Comparison of ENCODE assay signal across 10 cellular contexts in the genomic region with DNA sequence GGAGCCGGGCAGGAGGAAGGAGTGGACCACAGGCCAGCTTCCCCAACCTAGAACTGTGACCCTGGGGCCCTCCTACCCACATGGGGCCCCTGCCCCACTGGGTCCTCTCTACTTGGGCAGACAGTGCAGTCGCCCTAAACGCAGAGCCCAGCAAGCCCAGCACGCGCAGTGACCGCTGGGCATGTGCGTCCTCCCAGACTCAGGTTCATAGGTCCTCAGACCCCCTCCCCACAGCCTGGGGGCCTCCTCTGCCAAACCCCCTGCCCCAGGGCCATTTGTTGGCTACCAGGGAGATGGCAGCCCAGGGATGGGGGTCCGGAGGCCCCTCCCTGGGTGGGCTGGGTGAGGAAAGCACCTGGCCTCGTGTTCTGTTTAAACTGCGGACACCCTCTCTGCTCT. TPM values are rescaled to one million over a fixed set of nuclear protein-coding genes. Genes with fewer than 3 reads are reported as not detected.
DNase-seq lines count a peak whose midpoint lies in the region; ATAC-seq, FAIRE-seq and TF ChIP-seq lines count a peak whose summit lies in the region.
"Had no signal": no experiment of that assay in that cellular context is flagged by ENCODE, and none has a peak within 500 bp of the region (broad histone marks: within the 10 kb centered on the region; RNA-seq: fewer than 3 reads in every experiment).

No MANE protein-coding gene starts in this region.

- no peak for DNase-seq in DND-41
- DNase-seq in OCI-LY7 (ENCODE audit: low spot score) = no peak
- DNase-seq in K562 (ENCODE audit: extremely low read depth in 1 of 4, low spot score in 3 of 4) = no peak
- DNase-seq in lower leg skin (ENCODE audit: low spot score in 2 of 2) = no peak
- no peak for DNase-seq in KG1 (lab: John Stamatoyannopoulos, UW)

- ATAC-seq in DND-41 (ENCODE audit: insufficient read depth, low read depth) = no peak
- no peak for ATAC-seq in K562
- ATAC-seq in HG02798 (IDR thresholded peaks at IDR 0.05; ENCODE audit: poor library complexity, unreplicated experiment) = no peak

- no peaks in the 10 kb centered on the region for H3K27me3 ChIP-seq in DND-41 (ENCODE audit: insufficient read depth, low read length, poor library complexity)
- peaks cover 32 to 92% of the 10 kb centered on the region in 2 experiments; a peak in 4 of 5 replicates for H3K27me3 ChIP-seq in K562 (ENCODE audit: control insufficient read depth in 2 of 2, insufficient read depth in 2 of 2, low read length in 2 of 2)
- no peaks in the 10 kb centered on the region for H3K27me3 ChIP-seq in neural cell (ENCODE audit: insufficient read depth, low read depth, low read length)
- H3K27me3 ChIP-seq: foreskin keratinocyte, right atrium auricular region had no signal

- H3K36me3 ChIP-seq in DND-41 (ENCODE audit: insufficient read depth, low read length) (no peaks in the 10 kb centered on the region), OCI-LY7 (ENCODE audit: insufficient read depth, low read length) (no peaks in the 10 kb centered on the region), K562 (ENCODE audit: control insufficient read depth, insufficient read depth, low read length) (no peaks in the 10 kb centered on the region), neural cell (ENCODE audit: insufficient read depth, low read length) (no peaks in the 10 kb centered on the region)
- H3K36me3 ChIP-seq: right atrium auricular region had no signal

- WGBS in K562 (ENCODE audit: insufficient coverage, low coverage, missing lambda C conversion rate) = 40% methylated on average over 10 of the region's 10 CpGs
- 74 to 85% methylated on average over 10 of the region's 10 CpGs for WGBS in lower leg skin, 2 donors

- no peaks in the 10 kb centered on the region for H3K79me2 ChIP-seq in DND-41 (ENCODE audit: insufficient read depth, low read length)
- H3K79me2 ChIP-seq in OCI-LY7 (ENCODE audit: insufficient read depth, low read depth, low read length) = no peaks in the 10 kb centered on the region
- H3K79me2 ChIP-seq in K562 (ENCODE audit: control insufficient read depth, insufficient read depth, low read length) = no peaks in the 10 kb centered on the region
- no peaks in the 10 kb centered on the region for H3K79me2 ChIP-seq in neural cell (replicated peaks; ENCODE audit: insufficient read depth, low read length)

- in situ Hi-C loops in K562 (cut with MboI) = no loop called here

- H3K4me2 ChIP-seq in DND-41 (ENCODE audit: insufficient read depth, low read length) (no peak overlapping the region), OCI-LY7 (ENCODE audit: low read length) (peak overlapping the region; percentile 14; the same call in 1 of the 2 replicates), K562 (ENCODE audit: insufficient read depth, low read length) (no peak overlapping the region), neural cell (ENCODE audit: low read length) (peak overlapping the region; percentile 14)

- no TSS peak for BruUV-seq in OCI-LY7 (replicated peaks; lab: Mats Ljungman, UMichigan)
- no TSS peak for BruUV-seq in K562 (replicated peaks; lab: Mats Ljungman, UMichigan)

- H3K27ac ChIP-seq in DND-41 (ENCODE audit: low read length) = peak overlapping the region; percentile 59
- no peak overlapping the region for H3K27ac ChIP-seq in OCI-LY7 (ENCODE audit: low read depth, low read length, poor library complexity, severe bottlenecking)
- no peak overlapping the region for H3K27ac ChIP-seq in K562 (ENCODE audit: extremely low read depth, low read depth, low read length)
- peak overlapping the region; percentile 70 for H3K27ac ChIP-seq in neural cell (ENCODE audit: low read length)
- H3K27ac ChIP-seq: foreskin keratinocyte had no signal

- TF ChIP-seq CTCF in DND-41 (IDR thresholded peaks at IDR 0.05; ENCODE audit: borderline replicate concordance, extremely low read depth, low read length, poor library complexity, severe bottlenecking) = no peak
- no peak for TF ChIP-seq CTCF in OCI-LY7 (conservative IDR thresholded peaks at IDR 0.05; ENCODE audit: low read length)
- no peak; a peak in 1 of 6 replicates for TF ChIP-seq CTCF in K562 (IDR thresholded peaks at IDR 0.05 in 2 of 3, conservative IDR thresholded peaks at IDR 0.05 in 1 of 3; ENCODE audit: insufficient read depth in 2 of 3, low read depth in 1 of 3, low read length in 3 of 3)
- no peak for TF ChIP-seq CTCF in neural cell (IDR thresholded peaks at IDR 0.05; ENCODE audit: poor library complexity, severe bottlenecking)
- TF ChIP-seq CTCF in lower leg skin (IDR thresholded peaks at IDR 0.05) = no peak

- H3K4me3 ChIP-seq in DND-41 (ENCODE audit: low read depth in 1 of 2, low read length in 2 of 2) (no peak overlapping the region), OCI-LY7 (ENCODE audit: low read depth, low read length, poor library complexity, severe bottlenecking) (no peak overlapping the region), K562 (no peak overlapping the region), neural cell (ENCODE audit: low read length) (peak overlapping the region; percentile 55), lower leg skin (ENCODE audit: low read depth, poor library complexity, severe bottlenecking) (no peak overlapping the region)
- H3K4me3 ChIP-seq: HAP-1 had no signal

- TF ChIP-seq RAD21 in K562 (CRISPR knock-in tag; conservative IDR thresholded peaks at IDR 0.05 in 1 of 2, IDR thresholded peaks at IDR 0.05 in 1 of 2) (no peak), neural cell (conservative IDR thresholded peaks at IDR 0.05) (no peak)

- H2AFZ ChIP-seq in DND-41 (ENCODE audit: low read depth, low read length) = peak overlapping the region; percentile 66; the same call in 1 of the 2 replicates
- H2AFZ ChIP-seq in OCI-LY7 (ENCODE audit: low read length) = no peak overlapping the region
- H2AFZ ChIP-seq in K562 (ENCODE audit: low read depth, low read length) = no peak overlapping the region
- H2AFZ ChIP-seq in neural cell (ENCODE audit: low read depth, low read length) = no peak overlapping the region

- H4K20me1 ChIP-seq in DND-41 (ENCODE audit: insufficient read depth, low read length) (no peaks in the 10 kb centered on the region), OCI-LY7 (ENCODE audit: insufficient read depth, low read length) (no peaks in the 10 kb centered on the region), K562 (replicated peaks; ENCODE audit: control insufficient read depth, insufficient read depth, low read length) (peaks cover 50% of the 10 kb centered on the region), neural cell (ENCODE audit: insufficient read depth) (no peaks in the 10 kb centered on the region)

- H3K4me1 ChIP-seq in DND-41 (ENCODE audit: insufficient read depth, low read length) = peaks cover 58% of the 10 kb centered on the region
- H3K4me1 ChIP-seq in OCI-LY7 (ENCODE audit: insufficient read depth, low read length, poor library complexity, severe bottlenecking) = peaks cover 23% of the 10 kb centered on the region
- H3K4me1 ChIP-seq in K562 (replicated peaks in 1 of 2; ENCODE audit: control insufficient read depth in 2 of 2, insufficient read depth in 2 of 2, low read length in 2 of 2) = peaks cover 16 to 90% of the 10 kb centered on the region in 2 experiments; a peak in 3 of 5 replicates
- H3K4me1 ChIP-seq: HAP-1 had no signal

- CTCF ChIA-PET in OCI-LY7 (lab: Charles Lee; ENCODE audit: unreplicated experiment) (no interaction called here), K562 (lab: Yijun Ruan, JAX; ENCODE audit: low intra/inter-chr PET ratio) (no interaction called here)

- no peaks in the 10 kb centered on the region for H3F3A ChIP-seq in neural cell (ENCODE audit: insufficient read depth, low read length, poor library complexity, severe bottlenecking)

- no peak overlapping the region for H3K9ac ChIP-seq in DND-41 (ENCODE audit: low read depth, low read length)
- H3K9ac ChIP-seq in K562 (ENCODE audit: insufficient read depth in 1 of 2, low read depth in 2 of 2, low read length in 2 of 2) = peak overlapping the region in 1 of 2 experiments; percentile 55; a peak in 2 of 4 replicates
- peak overlapping the region; percentile 41 for H3K9ac ChIP-seq in neural cell (ENCODE audit: low read length)

- POLR2A ChIA-PET in OCI-LY7 (lab: Charles Lee) (no interaction called here), K562 (lab: Yijun Ruan, JAX) (interaction anchor here (0.7 to 1.5 kb wide), 2 partner anchors 13 to 1065 kb away, joined by 3 to 8 read pairs; no protein-coding TSS in a partner anchor)

- TF ChIP-seq EP300 in K562 (IDR thresholded peaks at IDR 0.05; ENCODE audit: low read length) = no peak
- TF ChIP-seq EP300 in neural cell (conservative IDR thresholded peaks at IDR 0.05; ENCODE audit: poor library complexity, severe bottlenecking) = no peak

- H3K9me3 ChIP-seq in DND-41 (ENCODE audit: insufficient read depth, low read length, severe bottlenecking) (no peaks in the 10 kb centered on the region), OCI-LY7 (ENCODE audit: low read length) (no peaks in the 10 kb centered on the region), K562 (replicated peaks; ENCODE audit: control insufficient read depth, insufficient read depth, low read depth, low read length) (no peaks in the 10 kb centered on the region), neural cell (ENCODE audit: low read length) (no peaks in the 10 kb centered on the region)
- H3K9me3 ChIP-seq: HAP-1, right atrium auricular region had no signal

- intact Hi-C loops in OCI-LY7 (cut with micrococcal nuclease; ENCODE audit: unreplicated experiment) (no loop called here), K562 (cut with micrococcal nuclease) (loop anchor here (2.0 kb wide), 1 partner anchor 19 kb away; no protein-coding TSS in a partner anchor), lower leg skin (cut with DNase I; ENCODE audit: low total_unique reads) (no loop called here)

- TF ChIP-seq POLR2A in K562 (conservative IDR thresholded peaks at IDR 0.05) = no peak
- no peak for TF ChIP-seq POLR2A in lower leg skin (IDR thresholded peaks at IDR 0.05)

- H3K9me1 ChIP-seq in K562 (ENCODE audit: control insufficient read depth, insufficient read depth, low read length) = peaks cover 7% of the 10 kb centered on the region

- H3K9me2 ChIP-seq in OCI-LY7 (ENCODE audit: insufficient read depth, low read length) (no peaks in the 10 kb centered on the region), neural cell (ENCODE audit: insufficient read depth, low read length) (no peaks in the 10 kb centered on the region)

- FAIRE-seq in K562 (lab: Jason Lieb, UNC) = no peak

RNA-seq across cellular contexts. Expression of gene RTN4R, which starts 23.9 kb away (rescaled TPM):
- total RNA-seq in OCI-LY7 (2014; rRNA removed; shearing (Covaris generic)) = not detected in 2 replicates
- not detected in 2 replicates for total RNA-seq in OCI-LY7 (2022)
- total RNA-seq in K562 (2011; cell fraction: chromatin; rRNA removed; ENCODE audit: low replicate concordance) = 0.62 and 4.8 TPM in 2 replicates
- 7.4 and 9.8 TPM in 2 replicates for total RNA-seq in K562 (2011; cell fraction: nucleolus; rRNA removed)
- 3.2 and 3.7 TPM in 2 replicates for total RNA-seq in K562 (2011; cell fraction: nucleoplasm; rRNA removed)
- 1.5 and 2.3 TPM in 2 replicates for total RNA-seq in K562 (2014; rRNA removed)
- total RNA-seq in K562 (2014; rRNA removed; fragmentation: Illumina TruSeq; extraction: Trizol) = not detected in 2 replicates
- 0.41 and 0.43 TPM in 2 replicates for total RNA-seq in K562 (2015; rRNA removed; fragmentation: Illumina TruSeq; extraction: Trizol)
- total RNA-seq in K562 (2021) = 2.8 and 3.0 TPM in 2 replicates
- 1.3 and 4.4 TPM in 2 replicates for polyA plus RNA-seq in K562 (2011; rRNA removed)
- 5.9 and 9.9 TPM in 2 replicates for polyA plus RNA-seq in K562 (2011; cell fraction: cytosol; rRNA removed)
- 2.9 and 3.5 TPM in 2 replicates for polyA plus RNA-seq in K562 (2011; cell fraction: nucleus; rRNA removed)
- polyA plus RNA-seq in K562 (2012) = 2.9 and 4.6 TPM in 2 replicates
- polyA plus RNA-seq in K562 (2014; fragmentation: Illumina TruSeq; extraction: Trizol) = 0.46 TPM in 1 of 2 replicates, not detected in the other
- under 1 TPM in 1 of 2 experiments, not detected in 1; 0.04 TPM for polyA plus RNA-seq in K562 (2014; fragmentation: Nextera tagmentation; extraction: Ambion mirVana)
- 1.2 and 2.3 TPM in 2 replicates for polyA plus RNA-seq in K562 (2014; rRNA removed)
- polyA minus RNA-seq in K562 (2011; rRNA and poly(A)+ RNA removed) = 1.0 and 1.5 TPM in 2 replicates
- 5.1 and 13.6 TPM in 2 replicates for polyA minus RNA-seq in K562 (2011; cell fraction: cytosol; rRNA and poly(A)+ RNA removed)
- polyA minus RNA-seq in K562 (2011; cell fraction: nucleus; rRNA and poly(A)+ RNA removed) = 0.40 and 1.3 TPM in 2 replicates
- polyA plus RNA-seq in neural cell = 12.1 and 13.6 TPM in 2 replicates
- 12.2 and 13.9 TPM in 2 replicates for polyA minus RNA-seq in neural cell
- 10 to 100 TPM in 3 of 4 donors, 1 to 10 TPM in 1; 9.1 to 15.7 (median 12.9) TPM for total RNA-seq in lower leg skin

Comparison
In these comparisons a context has a peak if more than half of its experiments do, and no peak if none do; other contexts are left out.
1. H3K27ac ChIP-seq: peak in DND-41 (single experiment) and neural cell (single experiment); none in OCI-LY7 (single experiment) and K562 (single experiment).
2. H3K4me2 ChIP-seq: peak in OCI-LY7 (single experiment) and neural cell (single experiment); none in DND-41 (single experiment) and K562 (single experiment).